In genomic region chr9:88680505-88681160, GRCh38 we compare ENCODE assay signal across 24 cellular contexts.
DNase-seq lines count a peak whose midpoint lies in the region; ATAC-seq and TF ChIP-seq lines count a peak whose summit lies in the region.
"Had no signal": no experiment of that assay in that cellular context is flagged by ENCODE, and none has a peak within 500 bp of the region (broad histone marks: within the 10 kb centered on the region; RNA-seq: fewer than 3 reads in every experiment).

No MANE protein-coding gene starts in this region.

- H3K23ac ChIP-seq in neuronal stem cell (ENCODE audit: low read depth, low read length, poor library complexity) = no peak overlapping the region

- no peak overlapping the region for H4K8ac ChIP-seq in neuronal stem cell (ENCODE audit: low read depth, low read length)

- H3K4me2 ChIP-seq in neuronal stem cell (ENCODE audit: insufficient read depth, low read length, poor library complexity, severe bottlenecking) = no peak overlapping the region

- no peak overlapping the region for H2BK15ac ChIP-seq in neuronal stem cell (ENCODE audit: low read length)

- peak overlapping the region; percentile 27 for H2AK5ac ChIP-seq in neuronal stem cell (ENCODE audit: low read depth, low read length)

- no peaks in the 10 kb centered on the region for H3K27me3 ChIP-seq in esophagus muscularis mucosa
- H3K27me3 ChIP-seq in neuronal stem cell (ENCODE audit: control insufficient read depth in 3 of 3, insufficient read depth in 3 of 3, low read depth in 1 of 3, low read length in 3 of 3) = no peaks in the 10 kb centered on the region
- H3K27me3 ChIP-seq: upper lobe of left lung had no signal

- ATAC-seq in GM21737 (IDR thresholded peaks at IDR 0.05; ENCODE audit: unreplicated experiment) = no peak

- H3K4ac ChIP-seq in neuronal stem cell (ENCODE audit: low read length) = no peak overlapping the region

- DNase-seq in Daoy (ENCODE audit: low read depth) (peak; percentile 33), M059J (ENCODE audit: low read depth) (peak; percentile 52), esophagus muscularis mucosa (ENCODE audit: extremely low spot score) (peak; percentile 90), neuronal stem cell (ENCODE audit: low spot score) (no peak), posterior vena cava (ENCODE audit: low spot score) (no peak), NCI-H1930 (lab: John Stamatoyannopoulos, UW) (no peak), NCI-H510A treated with DMSO at 0.1 percent for 48 hours (lab: John Stamatoyannopoulos, UW) (no peak)
- DNase-seq: activated CD4-positive, alpha-beta T cell treated with anti-CD3 and anti-CD28 coated beads for 1 hour; activated naive CD4-positive, alpha-beta T cell treated with Interleukin-2 at 50 U/mL for 16 hours; activated T-cell treated with anti-CD3 and anti-CD28 coated beads, Interleukin-2, amount 50 U/mL, for 1 hour; CD4-positive, CD25-positive, alpha-beta regulatory T cell; effector CD4-positive, alpha-beta T cell; erythroblast; GF-D8; glutamatergic neuron; NCI-H1092 treated with DMSO at 0.1 percent for 48 hours; NCI-H2029; NCI-H345; NCI-H82; occipital lobe; SHP77 treated with DMSO at 0.1 percent for 48 hours; SW 1271; upper lobe of left lung had no signal

- H3K4me1 ChIP-seq in esophagus muscularis mucosa (peaks cover 0 to 3% (median 0%) of the 10 kb centered on the region in 4 donors), neuronal stem cell (ENCODE audit: control insufficient read depth in 2 of 2, insufficient read depth in 1 of 2, low read depth in 1 of 2, low read length in 2 of 2) (no peaks in the 10 kb centered on the region)
- H3K4me1 ChIP-seq: upper lobe of left lung had no signal

- no peak overlapping the region for H2AFZ ChIP-seq in neuronal stem cell (ENCODE audit: low read length)

- WGBS in esophagus muscularis mucosa = 78% methylated on average over 8 of the region's 8 CpGs
- WGBS in neuronal stem cell (ENCODE audit: extremely low coverage in 2 of 2, insufficient read length in 2 of 2, insufficient replicate concordance in 1 of 2), 2 donors = no CpG with 5 or more reads among the region's 8 CpGs

- peak overlapping the region; percentile 39 for H4K91ac ChIP-seq in neuronal stem cell (ENCODE audit: low read depth, low read length, poor library complexity)

- TF ChIP-seq EP300 in esophagus muscularis mucosa (IDR thresholded peaks at IDR 0.05) = no peak

- no peak overlapping the region for H3K9ac ChIP-seq in neuronal stem cell (ENCODE audit: low read depth, low read length, poor library complexity)

- H3K79me1 ChIP-seq in neuronal stem cell (ENCODE audit: low read depth, low read length) = no peaks in the 10 kb centered on the region

- no peak for TF ChIP-seq POLR2A in esophagus muscularis mucosa (IDR thresholded peaks at IDR 0.05; ENCODE audit: low read depth)

- H3K9me3 ChIP-seq in esophagus muscularis mucosa = no peaks in the 10 kb centered on the region
- H3K9me3 ChIP-seq in neuronal stem cell (replicated peaks in 1 of 2; ENCODE audit: control insufficient read depth in 2 of 2, insufficient read depth in 1 of 2, low read depth in 1 of 2, low read length in 2 of 2) = peaks cover 0 to 3% of the 10 kb centered on the region in 2 donors
- H3K9me3 ChIP-seq: upper lobe of left lung had no signal

- no peak overlapping the region for H2BK120ac ChIP-seq in neuronal stem cell (ENCODE audit: low read depth, low read length)

- no peak overlapping the region for H3K14ac ChIP-seq in neuronal stem cell (ENCODE audit: low read length)

- no peak overlapping the region for H3K18ac ChIP-seq in neuronal stem cell (ENCODE audit: low read length)

- no peaks in the 10 kb centered on the region for H3K36me3 ChIP-seq in esophagus muscularis mucosa
- no peaks in the 10 kb centered on the region for H3K36me3 ChIP-seq in neuronal stem cell (replicated peaks in 1 of 2; ENCODE audit: control insufficient read depth in 2 of 2, insufficient read depth in 2 of 2, low read length in 2 of 2)
- H3K36me3 ChIP-seq: upper lobe of left lung had no signal

- H3K4me3 ChIP-seq in esophagus muscularis mucosa (no peak overlapping the region), neuronal stem cell (ENCODE audit: low read length in 2 of 2) (no peak overlapping the region)
- H3K4me3 ChIP-seq: upper lobe of left lung had no signal

- intact Hi-C loops in esophagus muscularis mucosa (cut with DNase I) (no loop called here), posterior vena cava (cut with DNase I) (no loop called here)

- no peak for TF ChIP-seq CTCF in esophagus muscularis mucosa (IDR thresholded peaks at IDR 0.05)

- no peak overlapping the region for H2BK12ac ChIP-seq in neuronal stem cell (ENCODE audit: low read length)

- no peak overlapping the region for H3K27ac ChIP-seq in esophagus muscularis mucosa (replicated peaks in 1 of 4)
- no peak overlapping the region for H3K27ac ChIP-seq in neuronal stem cell (replicated peaks; ENCODE audit: low read length)
- H3K27ac ChIP-seq: upper lobe of left lung had no signal

- H2BK5ac ChIP-seq in neuronal stem cell (ENCODE audit: low read length) = no peak overlapping the region

Comparison
In these comparisons a context has a peak if more than half of its experiments do, and no peak if none do; other contexts are left out.
1. DNase-seq: peak in Daoy (single experiment), M059J (single experiment) and esophagus muscularis mucosa (single experiment); none in neuronal stem cell (single experiment), posterior vena cava (single experiment), NCI-H1930 (0 of 2) and NCI-H510A treated with DMSO at 0.1 percent for 48 hours (single experiment).